Comparison of ENCODE assay signal across 23 cellular contexts in genomic region chr9:37380570-37380969, GRCh38.
"Had no signal": no experiment of that assay in that cellular context is flagged by ENCODE, and none has a peak within 500 bp of the region (broad histone marks: within the 10 kb centered on the region; RNA-seq: fewer than 3 reads in every experiment).

No MANE protein-coding gene starts in this region.

- ATAC-seq: activated CD8-positive, alpha-beta T cell treated with anti-CD3 and anti-CD28 coated beads for 36 hours; activated T-cell treated with anti-CD3 and anti-CD28 coated beads, Interleukin-2, amount 50 U/mL, for 72 hours; PC-3 had no signal

- FAIRE-seq: colon, TTC549 had no signal

- DNase-seq: activated CD4-positive, alpha-beta T cell treated with anti-CD3 and anti-CD28 coated beads, Interleukin-2, amount 50 U/mL, for 1 hour; activated CD4-positive, CD25-positive, alpha-beta regulatory T cell; activated CD8-positive, alpha-beta memory T cell treated with anti-CD3 and anti-CD28 coated beads, Interleukin-2, amount 50 U/mL, for 4 hours; activated CD8-positive, alpha-beta T cell treated with anti-CD3 and anti-CD28 coated beads for 36 hours; activated gamma-delta T cell treated with Interleukin-2 at 50 U/mL for 16 hours; activated naive CD4-positive, alpha-beta T cell treated with anti-CD3 and anti-CD28 coated beads, Interleukin-2, amount 10 ng/mL, durations not matched to agents 7 days and 5 days; activated naive CD8-positive, alpha-beta T cell treated with anti-CD3 and anti-CD28 coated beads for 36 hours; activated T-cell treated with anti-CD3 and anti-CD28 coated beads, Interleukin-2, amount 50 U/mL, for 72 hours; cerebellar nuclear complex; NCI-H1092 treated with DMSO at 0.1 percent for 48 hours; NCI-H1417 treated with DMSO at 0.1 percent for 48 hours; NCI-H1694; NCI-H2029; NCI-H2107; NCI-H510A; NCI-H526 treated with DMSO at 0.1 percent for 48 hours; NCI-H82; PC-3; SHP77 treated with DMSO at 0.1 percent for 48 hours; T-helper 2 cell; T1000 had no signal
